ENCODE assay signal across 27 cellular contexts in genomic region chr3:127192576-127193232, GRCh38. TPM values are rescaled to one million over a fixed set of nuclear protein-coding genes. Genes with fewer than 3 reads are reported as not detected.
DNase-seq lines count a peak whose midpoint lies in the region; ATAC-seq and TF ChIP-seq lines count a peak whose summit lies in the region.
"Had no signal": no experiment of that assay in that cellular context is flagged by ENCODE, and none has a peak within 500 bp of the region (broad histone marks: within the 10 kb centered on the region; RNA-seq: fewer than 3 reads in every experiment).

A gene with protein sequence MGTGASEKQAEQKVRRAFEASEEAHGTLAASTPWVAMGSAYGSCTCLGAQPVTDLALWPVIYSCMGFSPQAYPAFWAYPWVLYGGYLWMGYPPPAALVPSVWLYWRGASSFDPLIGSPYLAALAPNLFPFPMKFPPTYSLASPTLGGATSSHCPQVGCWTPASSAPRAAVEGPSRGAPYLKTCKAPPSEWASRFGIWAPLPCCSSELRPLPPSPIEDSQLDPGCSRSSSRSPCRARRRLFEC (plus strand): TSS chr3:127193131. CDS start chr3:127196686, 3,555 bp downstream.

- no peaks in the 10 kb centered on the region for H3K79me2 ChIP-seq in trophoblast cell (ENCODE audit: control insufficient read depth, insufficient read depth, low read length, poor library complexity)

- H3K27me3 ChIP-seq in lung (ENCODE audit: control insufficient read depth, insufficient read depth) (no peaks in the 10 kb centered on the region), trophoblast cell (ENCODE audit: insufficient read depth, low read length) (no peaks in the 10 kb centered on the region)

- no peak within 1 kb of the TSS for H2BK12ac ChIP-seq in trophoblast cell (ENCODE audit: low read length)

- H3K9ac ChIP-seq in trophoblast cell (ENCODE audit: low read length), result no peak within 1 kb of the TSS

- no peak within 1 kb of the TSS for H3K4ac ChIP-seq in trophoblast cell (ENCODE audit: low read depth, low read length)

- H3K79me1 ChIP-seq in trophoblast cell (ENCODE audit: low read length), result no peaks in the 10 kb centered on the region

- no peak within 1 kb of the TSS for H2AK5ac ChIP-seq in trophoblast cell (ENCODE audit: low read length)

- no peaks in the 10 kb centered on the region for H3K4me1 ChIP-seq in lung (ENCODE audit: control insufficient read depth in 2 of 2, insufficient read depth in 2 of 2, low read length in 2 of 2)
- H3K4me1 ChIP-seq in trophoblast cell (ENCODE audit: control insufficient read depth in 1 of 2, insufficient read depth in 2 of 2, low read length in 2 of 2), result no peaks in the 10 kb centered on the region

- H3K4me3 ChIP-seq in lung (no peak within 1 kb of the TSS), trophoblast cell (ENCODE audit: low read depth, low read length) (peak within 1 kb of the TSS; percentile 25)
- H3K4me3 ChIP-seq: K562 had no signal

- H3K23ac ChIP-seq in trophoblast cell (ENCODE audit: low read length), result no peak within 1 kb of the TSS

- H4K8ac ChIP-seq in trophoblast cell (ENCODE audit: low read depth, low read length), result no peak within 1 kb of the TSS

- H3K36me3 ChIP-seq in lung (ENCODE audit: control insufficient read depth in 2 of 2, insufficient read depth in 2 of 2, low read length in 2 of 2) (no peaks in the 10 kb centered on the region), trophoblast cell (ENCODE audit: control insufficient read depth in 1 of 2, insufficient read depth in 2 of 2, low read length in 2 of 2) (no peaks in the 10 kb centered on the region)

- no peak for TF ChIP-seq CTCF in lung (IDR thresholded peaks at IDR 0.05; ENCODE audit: control extremely low read depth, extremely low read depth)

- H3K9me3 ChIP-seq in lung (ENCODE audit: control insufficient read depth in 2 of 2, insufficient read depth in 1 of 2, low read length in 1 of 2) (peaks cover 0 to 6% of the 10 kb centered on the region in 2 donors), trophoblast cell (ENCODE audit: insufficient read depth, low read depth, low read length) (no peaks in the 10 kb centered on the region)

- peak; percentile 45 for DNase-seq in activated effector memory CD4-positive, alpha-beta T cell treated with anti-CD3 and anti-CD28 coated beads, Interleukin-2, amount 50 U/mL, for 16 hours
- DNase-seq in activated effector memory CD4-positive, alpha-beta T cell treated with Interleukin-2 at 50 U/mL for 16 hours, result no peak
- DNase-seq in lung (ENCODE audit: low spot score) (peak; percentile 17), trophoblast cell (no peak), occipital lobe (lab: John Stamatoyannopoulos, UW) (no peak), hepatic stellate cell (ENCODE audit: low spot score) (no peak), SHP77 (lab: John Stamatoyannopoulos, UW) (no peak)
- no peak for DNase-seq in activated CD8-positive, alpha-beta memory T cell treated with anti-CD3 and anti-CD28 coated beads, Interleukin-2, amount 50 U/mL, for 4 hours
- DNase-seq: 8988T; AML-193; C1 segment of cervical spinal cord; Calu3; CD8-positive, alpha-beta memory T cell; GDM1; MM.1S; NCI-H1048; NCI-H1417 treated with DMSO at 0.1 percent for 48 hours; NCI-H187; NCI-H446; NCI-H526; OCI-M1; Right ventricle myocardium superior had no signal

- H3K14ac ChIP-seq in trophoblast cell (ENCODE audit: low read length), result no peak within 1 kb of the TSS

- no peak within 1 kb of the TSS for H3K27ac ChIP-seq in lung (ENCODE audit: low read depth in 1 of 2, low read length in 1 of 2)
- H3K27ac ChIP-seq in trophoblast cell (ENCODE audit: low read depth, low read length), result no peak within 1 kb of the TSS
- H3K27ac ChIP-seq: HL-60 had no signal

- no peak within 1 kb of the TSS for H4K12ac ChIP-seq in trophoblast cell (ENCODE audit: low read depth, low read length)

- no peak within 1 kb of the TSS for H2AFZ ChIP-seq in trophoblast cell (ENCODE audit: insufficient read depth, low read length, poor library complexity)

- no peak within 1 kb of the TSS for H4K91ac ChIP-seq in trophoblast cell (ENCODE audit: low read depth, low read length)

- ATAC-seq in lung (ENCODE audit: insufficient read depth, low FRiP score), result no peak
- ATAC-seq: HepG2, K562 had no signal

- H2BK5ac ChIP-seq in trophoblast cell (ENCODE audit: low read depth, low read length, poor library complexity), result no peak within 1 kb of the TSS

- WGBS in lung, 2 donors, result 91 to 94% methylated on average over 31 of the region's 31 CpGs
- no CpG with 5 or more reads among the region's 31 CpGs for WGBS in trophoblast cell (ENCODE audit: extremely low coverage, insufficient coverage, insufficient read length)

- H3K4me2 ChIP-seq in trophoblast cell (ENCODE audit: low read length), result no peak within 1 kb of the TSS

- no peak within 1 kb of the TSS for H2BK120ac ChIP-seq in trophoblast cell (ENCODE audit: insufficient read depth, low read length, poor library complexity)

- H3K18ac ChIP-seq in trophoblast cell (ENCODE audit: low read length), result no peak within 1 kb of the TSS

RNA-seq across cellular contexts. Expression of the gene that starts here (rescaled TPM):
- not detected for total RNA-seq in lung
- not detected for polyA plus RNA-seq in lung
- polyA plus RNA-seq in trophoblast cell (2013), result not detected in 2 replicates
- total RNA-seq in occipital lobe, result not detected
- total RNA-seq: Calu3; CD8-positive, alpha-beta memory T cell; HepG2; HT-29; K562; Right ventricle myocardium superior; RPMI7951 had no signal
- polyA plus RNA-seq: CD8-positive, alpha-beta memory T cell; HepG2; K562 had no signal

Comparison
In these comparisons a context has a peak if more than half of its experiments do, and no peak if none do; other contexts are left out.
1. Peak in DNase-seq in lung; RNA of the gene not detected or under 1 TPM.